In genomic region chr5:42836070-42836769, GRCh38 we compare ENCODE assay signal across 23 cellular contexts. TPM values are rescaled to one million over a fixed set of nuclear protein-coding genes. Genes with fewer than 3 reads are reported as not detected.
"Had no signal": no experiment of that assay in that cellular context is flagged by ENCODE, and none has a peak within 500 bp of the region (broad histone marks: within the 10 kb centered on the region; RNA-seq: fewer than 3 reads in every experiment).

No MANE protein-coding gene starts in this region.

- H3K9me3 Mint-ChIP-seq: activated B cell treated with CpG ODN at 0.5 μM for 24 hours; activated CD4-positive, alpha-beta T cell treated with anti-CD3 and anti-CD28 coated beads, Interleukin-2, amount 10 ng/mL, durations not matched to agents 7 days and 5 days; activated naive CD4-positive, alpha-beta T cell treated with anti-CD3 and anti-CD28 coated beads, Interleukin-2, amount 50 U/mL, for 24 hours; activated T-helper 17 cell treated with anti-CD3 and anti-CD28 coated beads, Interleukin-2, amount 50 U/mL, for 72 hours had no signal

- H3K36me3 Mint-ChIP-seq: activated naive CD4-positive, alpha-beta T cell treated with anti-CD3 and anti-CD28 coated beads, Interleukin-2, amount 50 U/mL, for 24 hours; T-cell had no signal

- H3K27me3 ChIP-seq: breast epithelium had no signal

- DNase-seq: activated B cell treated with CpG ODN at 0.5 μM for 24 hours; activated CD4-positive, alpha-beta memory T cell treated with anti-CD3 and anti-CD28 coated beads, Interleukin-2, amount 10 ng/mL, durations not matched to agents 7 days and 5 days; activated CD4-positive, alpha-beta T cell treated with anti-CD3 and anti-CD28 coated beads for 1 hour; activated CD4-positive, alpha-beta T cell treated with anti-CD3 and anti-CD28 coated beads, Interleukin-2, amount 10 ng/mL, durations not matched to agents 7 days and 5 days; activated T-cell treated with anti-CD3 and anti-CD28 coated beads for 4 hours; activated T-cell treated with anti-CD3 and anti-CD28 coated beads, Interleukin-2, amount 50 U/mL, for 48 hours; aorta; MM.1S; NCI-H1105; NCI-H1436; NCI-H187; NCI-H2081; NCI-H510A treated with DMSO at 0.1 percent for 48 hours; NCI-H69; PC-3; SIG-M5; T-cell; T-helper 2 cell; T1000 had no signal

- H3K4me1 Mint-ChIP-seq: activated B cell treated with CpG ODN at 0.5 μM for 24 hours; activated CD4-positive, alpha-beta memory T cell treated with anti-CD3 and anti-CD28 coated beads, Interleukin-2, amount 10 ng/mL, durations not matched to agents 7 days and 5 days; activated CD4-positive, alpha-beta T cell treated with anti-CD3 and anti-CD28 coated beads, Interleukin-2, amount 10 ng/mL, durations not matched to agents 7 days and 5 days; activated naive CD4-positive, alpha-beta T cell treated with anti-CD3 and anti-CD28 coated beads, Interleukin-2, amount 50 U/mL, for 24 hours; activated T-helper 17 cell treated with anti-CD3 and anti-CD28 coated beads, Interleukin-2, amount 50 U/mL, for 72 hours; T-cell had no signal

- H3K27ac Mint-ChIP-seq: activated B cell treated with CpG ODN at 0.5 μM for 24 hours; activated CD4-positive, alpha-beta memory T cell treated with anti-CD3 and anti-CD28 coated beads, Interleukin-2, amount 10 ng/mL, durations not matched to agents 7 days and 5 days; activated CD4-positive, alpha-beta T cell treated with anti-CD3 and anti-CD28 coated beads, Interleukin-2, amount 10 ng/mL, durations not matched to agents 7 days and 5 days; activated naive CD4-positive, alpha-beta T cell treated with anti-CD3 and anti-CD28 coated beads, Interleukin-2, amount 50 U/mL, for 24 hours; activated T-helper 17 cell treated with anti-CD3 and anti-CD28 coated beads, Interleukin-2, amount 50 U/mL, for 72 hours; T-cell had no signal

- ATAC-seq: activated T-helper 17 cell treated with anti-CD3 and anti-CD28 coated beads, Interleukin-2, amount 50 U/mL, for 72 hours; PC-3; T-cell had no signal

- H3K9me3 ChIP-seq: breast epithelium had no signal

- H3K27ac ChIP-seq: breast epithelium had no signal

- H3K36me3 ChIP-seq: breast epithelium had no signal

- H3K4me3 Mint-ChIP-seq: activated B cell treated with CpG ODN at 0.5 μM for 24 hours; activated CD4-positive, alpha-beta memory T cell treated with anti-CD3 and anti-CD28 coated beads, Interleukin-2, amount 10 ng/mL, durations not matched to agents 7 days and 5 days; activated CD4-positive, alpha-beta T cell treated with anti-CD3 and anti-CD28 coated beads, Interleukin-2, amount 10 ng/mL, durations not matched to agents 7 days and 5 days; activated naive CD4-positive, alpha-beta T cell treated with anti-CD3 and anti-CD28 coated beads, Interleukin-2, amount 50 U/mL, for 24 hours; activated T-helper 17 cell treated with anti-CD3 and anti-CD28 coated beads, Interleukin-2, amount 50 U/mL, for 72 hours; T-cell had no signal

- H3K4me3 ChIP-seq: breast epithelium had no signal

RNA-seq across cellular contexts. Expression of gene SELENOP, which starts 24.5 kb away (rescaled TPM):
- total RNA-seq: activated B cell treated with CpG ODN at 0.5 μM for 24 hours; activated CD4-positive, alpha-beta T cell treated with anti-CD3 and anti-CD28 coated beads, Interleukin-2, amount 10 ng/mL, durations not matched to agents 7 days and 5 days; activated CD8-positive, alpha-beta memory T cell treated with anti-CD3 and anti-CD28 coated beads for 36 hours; activated T-helper 17 cell treated with anti-CD3 and anti-CD28 coated beads, Interleukin-2, amount 50 U/mL, for 72 hours had no signal
